Comparison of ENCODE assay signal across 9 cellular contexts in the genomic region with DNA sequence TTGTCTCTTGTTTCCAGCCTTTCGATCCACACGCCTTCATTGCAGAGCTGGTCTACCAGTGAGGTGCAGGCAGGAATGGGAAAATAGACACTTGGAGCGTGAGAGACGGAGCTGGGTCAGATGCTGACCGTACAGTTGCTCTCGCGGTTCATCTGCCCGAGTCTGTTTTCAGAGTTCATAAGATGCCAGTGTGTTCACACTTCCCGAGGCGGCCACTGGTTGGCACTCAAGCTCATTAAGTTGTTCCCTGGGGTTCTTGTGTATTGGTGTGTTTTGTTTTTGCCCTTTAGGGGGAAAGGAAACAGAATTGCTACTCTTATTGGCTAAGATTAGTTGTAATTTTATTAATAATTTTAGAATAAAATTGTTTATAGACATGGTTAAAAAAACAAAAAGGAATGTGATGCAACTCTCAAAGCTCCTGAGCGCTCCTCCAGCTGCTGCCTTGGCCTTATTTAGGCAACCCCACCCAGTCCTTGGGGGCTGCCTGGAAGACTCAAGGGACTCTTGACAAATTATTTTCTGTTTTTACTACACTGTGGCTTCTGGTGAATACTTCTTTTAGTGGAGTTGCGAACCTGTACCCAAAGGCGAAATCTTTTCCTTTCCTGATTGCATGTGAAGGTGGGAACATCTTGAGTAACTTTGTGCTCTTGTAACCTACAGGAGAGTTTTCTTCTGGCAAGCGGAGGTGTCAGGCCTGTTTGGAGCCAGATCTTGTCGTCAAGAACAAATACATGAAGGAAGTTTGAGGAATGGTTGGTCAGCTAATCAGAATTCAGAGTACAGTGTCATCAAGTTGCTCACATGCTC.
DNase-seq lines count a peak whose midpoint lies in the region; ATAC-seq and TF ChIP-seq lines count a peak whose summit lies in the region.
"Had no signal": no experiment of that assay in that cellular context is flagged by ENCODE, and none has a peak within 500 bp of the region (broad histone marks: within the 10 kb centered on the region; RNA-seq: fewer than 3 reads in every experiment).

No MANE protein-coding gene starts in this region.

- H3K9me2 ChIP-seq in SU-DHL-6 (replicated peaks; ENCODE audit: insufficient read depth, low read length) = no peaks in the 10 kb centered on the region

- intact Hi-C loops in left ventricle myocardium inferior (cut with micrococcal nuclease) = no loop called here
- intact Hi-C loops in testis (cut with DNase I; ENCODE audit: low total_unique reads) = no loop called here

- no peak for TF ChIP-seq POLR2A in testis (IDR thresholded peaks at IDR 0.05)

- no peak overlapping the region for H2AFZ ChIP-seq in SU-DHL-6 (ENCODE audit: low read depth, low read length, severe bottlenecking)

- WGBS in testis, 2 donors = 76 to 77% methylated on average over 15 of the region's 15 CpGs

- no peaks in the 10 kb centered on the region for H4K20me1 ChIP-seq in SU-DHL-6 (ENCODE audit: low read depth, low read length)

- no peak overlapping the region for H3K4me3 ChIP-seq in SU-DHL-6 (ENCODE audit: insufficient read depth, low read length, poor library complexity, severe bottlenecking)
- H3K4me3 ChIP-seq in left ventricle myocardium inferior = peak overlapping the region; percentile 17
- H3K4me3 ChIP-seq in testis = no peak overlapping the region
- H3K4me3 ChIP-seq: SJSA1 had no signal

- TF ChIP-seq CTCF in SU-DHL-6 (IDR thresholded peaks at IDR 0.05; ENCODE audit: insufficient read depth, low read length, poor library complexity, severe bottlenecking) (peak; percentile 17), left ventricle myocardium inferior (IDR thresholded peaks at IDR 0.05; ENCODE audit: borderline replicate concordance) (peak; percentile 71), testis (IDR thresholded peaks at IDR 0.05) (peak in 1 of 3 experiments; percentile 19), GM10266 (IDR thresholded peaks at IDR 0.05; ENCODE audit: control insufficient read depth, insufficient read depth, low read depth, missing control alignments) (no peak)

- no peak for ATAC-seq in activated CD4-positive, CD25-positive, alpha-beta regulatory T cell treated with anti-CD3 and anti-CD28 coated beads, Interleukin-2, amount 50 U/mL, for 24 hours

- H3F3A ChIP-seq in SU-DHL-6 (ENCODE audit: insufficient read depth) = no peaks in the 10 kb centered on the region

- no peaks in the 10 kb centered on the region for H3K27me3 ChIP-seq in SU-DHL-6 (ENCODE audit: low read length)
- H3K27me3 ChIP-seq in left ventricle myocardium inferior (ENCODE audit: low read depth) = no peaks in the 10 kb centered on the region
- no peaks in the 10 kb centered on the region for H3K27me3 ChIP-seq in testis
- H3K27me3 ChIP-seq: SJSA1 had no signal

- H3K9me3 ChIP-seq in SU-DHL-6 (ENCODE audit: insufficient read depth, low read length) (no peaks in the 10 kb centered on the region), left ventricle myocardium inferior (replicated peaks) (no peaks in the 10 kb centered on the region), testis (no peaks in the 10 kb centered on the region)
- H3K9me3 ChIP-seq: SJSA1 had no signal

- no peak overlapping the region for H3K9ac ChIP-seq in SU-DHL-6 (ENCODE audit: low read length)

- H3K79me2 ChIP-seq in SU-DHL-6 (ENCODE audit: insufficient read depth, low read length) = no peaks in the 10 kb centered on the region

- no peak overlapping the region for H3K4me2 ChIP-seq in SU-DHL-6 (ENCODE audit: low read depth, low read length, poor library complexity, severe bottlenecking)

- H3K27ac ChIP-seq in SU-DHL-6 (ENCODE audit: low read depth, low read length) (no peak overlapping the region), left ventricle myocardium inferior (replicated peaks) (peak overlapping the region; percentile 77), testis (no peak overlapping the region)
- H3K27ac ChIP-seq: SJSA1 had no signal

- peak; percentile 25 for DNase-seq in activated CD4-positive, alpha-beta T cell treated with anti-CD3 and anti-CD28 coated beads for 48 hours
- DNase-seq in activated CD4-positive, alpha-beta T cell treated with anti-CD3 and anti-CD28 coated beads, Interleukin-2, amount 50 U/mL, for 48 hours = no peak
- DNase-seq in left ventricle myocardium inferior = peak; percentile 59
- peak; percentile 54 for DNase-seq in testis
- no peak for DNase-seq in hepatic stellate cell (ENCODE audit: low spot score)
- DNase-seq in GM10266 (ENCODE audit: extremely low spot score) = no peak

- H3K4me1 ChIP-seq in left ventricle myocardium inferior = peaks cover 67% of the 10 kb centered on the region
- H3K4me1 ChIP-seq in testis = peaks cover 3% of the 10 kb centered on the region
- H3K4me1 ChIP-seq: SJSA1 had no signal

- H3K36me3 ChIP-seq in SU-DHL-6 (ENCODE audit: low read length) (no peaks in the 10 kb centered on the region), left ventricle myocardium inferior (no peaks in the 10 kb centered on the region), testis (ENCODE audit: low read depth, missing control alignments) (no peaks in the 10 kb centered on the region)
- H3K36me3 ChIP-seq: SJSA1 had no signal

Comparison
In these comparisons a context has a peak if more than half of its experiments do, and no peak if none do; other contexts are left out.
1. DNase-seq: peak in activated CD4-positive, alpha-beta T cell treated with anti-CD3 and anti-CD28 coated beads for 48 hours (single experiment), left ventricle myocardium inferior (single experiment) and testis (single experiment); none in activated CD4-positive, alpha-beta T cell treated with anti-CD3 and anti-CD28 coated beads, Interleukin-2, amount 50 U/mL, for 48 hours (0 of 2), hepatic stellate cell (single experiment) and GM10266 (single experiment).